8 cellular contexts compared by ENCODE assay signal in genomic region chr2:240561325-240561971, GRCh38. TPM values are rescaled to one million over a fixed set of nuclear protein-coding genes. Genes with fewer than 3 reads are reported as not detected.
DNase-seq lines count a peak whose midpoint lies in the region; ATAC-seq and TF ChIP-seq lines count a peak whose summit lies in the region.

No MANE protein-coding gene starts in this region.

- TF ChIP-seq CTCF in WTC11 (IDR thresholded peaks at IDR 0.05), result no peak
- TF ChIP-seq CTCF in fibroblast of pulmonary artery (IDR thresholded peaks at IDR 0.05; ENCODE audit: low read length, missing control alignments), result no peak

- peak overlapping the region; percentile 84 for H4K91ac ChIP-seq in trophoblast cell (ENCODE audit: low read depth, low read length)

- H3K18ac ChIP-seq in trophoblast cell (ENCODE audit: low read length), result peak overlapping the region; percentile 76

- H3K14ac ChIP-seq in trophoblast cell (ENCODE audit: low read length), result peak overlapping the region; percentile 74

- H3K27ac Mint-ChIP-seq in WTC11, result no peak overlapping the region

- peak overlapping the region; percentile 55 for H3K9ac ChIP-seq in trophoblast cell (ENCODE audit: low read length)

- CTCF ChIA-PET in WTC11 (lab: Charles Lee), result interaction anchor here (1.0 to 1.6 kb wide), 6 partner anchors 18 to 110 kb away, joined by 3 to 15 read pairs (median 4); partner anchors contain the start of gene CAPN10

- no peaks in the 10 kb centered on the region for H3K9me3 Mint-ChIP-seq in WTC11

- H4K8ac ChIP-seq in trophoblast cell (ENCODE audit: low read depth, low read length), result peak overlapping the region; percentile 90

- H4K12ac ChIP-seq in trophoblast cell (ENCODE audit: low read depth, low read length), result peak overlapping the region; percentile 83

- no peaks in the 10 kb centered on the region for H3K9me3 ChIP-seq in trophoblast cell (ENCODE audit: insufficient read depth, low read depth, low read length)

- H3K23ac ChIP-seq in trophoblast cell (ENCODE audit: low read length), result no peak overlapping the region

- H3K4ac ChIP-seq in trophoblast cell (ENCODE audit: low read depth, low read length), result peak overlapping the region; percentile 71

- H3K4me2 ChIP-seq in trophoblast cell (ENCODE audit: low read length), result peak overlapping the region; percentile 81

- WGBS in trophoblast cell (ENCODE audit: extremely low coverage, insufficient coverage, insufficient read length), result no CpG with 5 or more reads among the region's 14 CpGs

- H3K27me3 ChIP-seq in trophoblast cell (ENCODE audit: insufficient read depth, low read length), result no peaks in the 10 kb centered on the region

- H2AK5ac ChIP-seq in trophoblast cell (ENCODE audit: low read length), result peak overlapping the region; percentile 44

- peak overlapping the region; percentile 61 for H2AFZ ChIP-seq in trophoblast cell (ENCODE audit: insufficient read depth, low read length, poor library complexity)

- peaks cover 14% of the 10 kb centered on the region for H3K79me1 ChIP-seq in trophoblast cell (ENCODE audit: low read length)

- ATAC-seq in GM18517 (IDR thresholded peaks at IDR 0.05; ENCODE audit: unreplicated experiment) (peak; percentile 12), HG03280 (IDR thresholded peaks at IDR 0.05; ENCODE audit: unreplicated experiment) (peak; percentile 0), WTC11 (no peak), HG03571 (IDR thresholded peaks at IDR 0.05; ENCODE audit: unreplicated experiment) (no peak)

- H3K36me3 ChIP-seq in trophoblast cell (ENCODE audit: control insufficient read depth in 1 of 2, insufficient read depth in 2 of 2, low read length in 2 of 2), result no peaks in the 10 kb centered on the region

- no peaks in the 10 kb centered on the region for H3K36me3 Mint-ChIP-seq in WTC11

- H3K27me3 Mint-ChIP-seq in WTC11 (ENCODE audit: low read depth), result peaks cover 30% of the 10 kb centered on the region

- H3K27ac ChIP-seq in trophoblast cell (ENCODE audit: low read depth, low read length), result peak overlapping the region; percentile 67

- peak overlapping the region; percentile 76 for H3K4me3 Mint-ChIP-seq in WTC11

- H3K4me1 Mint-ChIP-seq in WTC11, result peaks cover 38% of the 10 kb centered on the region

- H3K4me1 ChIP-seq in trophoblast cell (ENCODE audit: control insufficient read depth in 1 of 2, insufficient read depth in 2 of 2, low read length in 2 of 2), result peaks cover 8 to 19% of the 10 kb centered on the region in 2 experiments

- no peak overlapping the region for H2BK12ac ChIP-seq in trophoblast cell (ENCODE audit: low read length)

- DNase-seq in WTC11 (ENCODE audit: low spot score) (no peak), fibroblast of pulmonary artery (ENCODE audit: low read depth) (peak; percentile 63), trophoblast cell (peak; percentile 23 to 76), NCI-H446 treated with DMSO at 0.1 percent for 48 hours (lab: John Stamatoyannopoulos, UW) (no peak)
- DNase-seq in stimulated activated CD4-positive, alpha-beta T cell treated with anti-CD3 and anti-CD28 coated beads, Interleukin-2, amount 100 ng/mL, for 48 hours, result no peak

- H3K4me3 ChIP-seq in fibroblast of pulmonary artery (replicated peaks; ENCODE audit: low read depth, low read length) (peak overlapping the region; percentile 69), trophoblast cell (ENCODE audit: low read depth, low read length) (peak overlapping the region; percentile 60)

- peaks cover 5% of the 10 kb centered on the region for H3K79me2 ChIP-seq in trophoblast cell (ENCODE audit: control insufficient read depth, insufficient read depth, low read length, poor library complexity)

- no peak overlapping the region for H2BK120ac ChIP-seq in trophoblast cell (ENCODE audit: insufficient read depth, low read length, poor library complexity)

- POLR2A ChIA-PET in WTC11 (lab: Charles Lee), result interaction anchor here (1.1 kb wide), 1 partner anchor 25 kb away, joined by 6 read pairs; the partner anchor contains the start of gene CAPN10

- H2BK5ac ChIP-seq in trophoblast cell (ENCODE audit: low read depth, low read length, poor library complexity), result peak overlapping the region; percentile 58

TF ChIP-seq in WTC11, 78 proteins besides CTCF, POLR2A, EP300 and RAD21:
- TF ChIP-seq FOXP1 (CRISPR knock-in tag; IDR thresholded peaks at IDR 0.05; ENCODE audit: borderline replicate concordance), result no peak
- no peak for TF ChIP-seq JUN (CRISPR knock-in tag; IDR thresholded peaks at IDR 0.05)
- no peak for TF ChIP-seq HMGA2 (CRISPR knock-in tag; IDR thresholded peaks at IDR 0.05)
- no peak for TF ChIP-seq MXD4 (CRISPR knock-in tag; IDR thresholded peaks at IDR 0.05; ENCODE audit: borderline replicate concordance)
TF ChIP-seq in WTC11: peak in this region for 0.

RNA-seq across cellular contexts. Expression of gene DUSP28, which starts 1.3 kb away (rescaled TPM):
- 2.2 to 2.3 TPM (median 2.2 TPM) in 3 replicates for total RNA-seq in WTC11 (2021)
- 3.2 and 3.3 TPM in 2 replicates for polyA plus RNA-seq in trophoblast cell (2013)

RNA-seq across cellular contexts. Expression of gene ANKMY1, which starts 3.7 kb away (rescaled TPM):
- 4.6 to 7.8 TPM (median 5.2 TPM) in 3 replicates for total RNA-seq in WTC11 (2021)
- 4.7 and 5.0 TPM in 2 replicates for polyA plus RNA-seq in trophoblast cell (2013)

RNA-seq across cellular contexts. Expression of gene RNPEPL1, which starts 6.8 kb away (rescaled TPM):
- 18.8 to 20.5 TPM (median 19.4 TPM) in 3 replicates for total RNA-seq in WTC11 (2021)
- 43.3 and 44.3 TPM in 2 replicates for polyA plus RNA-seq in trophoblast cell (2013)

RNA-seq across cellular contexts. Expression of gene CAPN10, which starts 25.1 kb away (rescaled TPM):
- 51.4 to 61.3 TPM (median 54.6 TPM) in 3 replicates for total RNA-seq in WTC11 (2021)
- polyA plus RNA-seq in trophoblast cell (2013), result 13.6 and 13.9 TPM in 2 replicates

Comparison
In these comparisons a context has a peak if more than half of its experiments do, and no peak if none do; other contexts are left out.
1. ATAC-seq: peak in GM18517 (single experiment) and HG03280 (single experiment); none in WTC11 (single experiment) and HG03571 (single experiment).
2. DNase-seq: peak in fibroblast of pulmonary artery (single experiment) and trophoblast cell (2 of 2); none in WTC11 (single experiment), NCI-H446 treated with DMSO at 0.1 percent for 48 hours (single experiment) and stimulated activated CD4-positive, alpha-beta T cell treated with anti-CD3 and anti-CD28 coated beads, Interleukin-2, amount 100 ng/mL, for 48 hours (0 of 2).